13 cellular contexts compared by ENCODE assay signal in genomic region chr9:112038017-112038408, GRCh38.
DNase-seq lines count a peak whose midpoint lies in the region; ATAC-seq and TF ChIP-seq lines count a peak whose summit lies in the region.
"Had no signal": no experiment of that assay in that cellular context is flagged by ENCODE, and none has a peak within 500 bp of the region (broad histone marks: within the 10 kb centered on the region; RNA-seq: fewer than 3 reads in every experiment).

No MANE protein-coding gene starts in this region.

- in situ Hi-C loops in Panc1 (cut with HindIII; ENCODE audit: low pct_unique_long_range_greater_than_20kb, low sequenced_read_pairs) (no loop called here), GM13977 (cut with MboI; ENCODE audit: low pct_unique_long_range_greater_than_20kb, low sequenced_read_pairs, unreplicated experiment) (no loop called here)

- DNase-seq in Panc1 (ENCODE audit: low read depth, low spot score) = no peak
- no peak for DNase-seq in effector memory CD8-positive, alpha-beta T cell
- DNase-seq in amniotic stem cell (lab: John Stamatoyannopoulos, UW) = no peak
- DNase-seq in GM13977 (ENCODE audit: low spot score) = no peak
- DNase-seq in NCI-H526 treated with DMSO at 0.1 percent for 48 hours (lab: John Stamatoyannopoulos, UW) = no peak
- no peak for DNase-seq in GM19238 (ENCODE audit: insufficient read length, low spot score)
- DNase-seq: kidney, NCI-H1092, NCI-H526 had no signal

- H3K79me2 ChIP-seq in ACC112 (ENCODE audit: control insufficient read depth, insufficient read depth, low read length, unreplicated experiment) = no peaks in the 10 kb centered on the region

- CTCF ChIA-PET in Panc1 (lab: Charles Lee) = no interaction called here

- no peaks in the 10 kb centered on the region for H3K9me3 ChIP-seq in Panc1 (ENCODE audit: control insufficient read depth, insufficient read depth, low read depth, low read length)

- intact Hi-C loops in Panc1 (cut with micrococcal nuclease; ENCODE audit: unreplicated experiment) = no loop called here

- H3K36me3 ChIP-seq in ACC112 (ENCODE audit: insufficient read depth, low read length) = no peaks in the 10 kb centered on the region
- no peaks in the 10 kb centered on the region for H3K36me3 ChIP-seq in Panc1 (ENCODE audit: control insufficient read depth, insufficient read depth, low read length)
- H3K36me3 ChIP-seq: neural progenitor cell had no signal

- peaks cover 39 to 44% of the 10 kb centered on the region in 2 donors for H3K4me1 Mint-ChIP-seq in effector memory CD8-positive, alpha-beta T cell (ENCODE audit: low read depth in 2 of 2)

- no peaks in the 10 kb centered on the region for H3K9me3 Mint-ChIP-seq in effector memory CD8-positive, alpha-beta T cell

- H2AFZ ChIP-seq in ACC112 (ENCODE audit: low read length, unreplicated experiment) = no peak overlapping the region
- H2AFZ ChIP-seq: neural progenitor cell had no signal

- H3K4me1 ChIP-seq in ACC112 (ENCODE audit: control insufficient read depth, insufficient read depth, low read length, unreplicated experiment) (peaks cover 54% of the 10 kb centered on the region), Panc1 (ENCODE audit: control insufficient read depth, insufficient read depth, low read length) (peaks cover 22% of the 10 kb centered on the region)

- no TSS peak for BruUV-seq in Panc1 (replicated peaks; lab: Mats Ljungman, UMichigan)

- peak overlapping the region in 1 of 2 donors; percentile 22 for H3K27ac Mint-ChIP-seq in effector memory CD8-positive, alpha-beta T cell
- H3K27ac Mint-ChIP-seq: neural progenitor cell had no signal

- POLR2A ChIA-PET in Panc1 (lab: Charles Lee) = no interaction called here

- TF ChIP-seq CTCF in Panc1 (IDR thresholded peaks at IDR 0.05) (no peak), GM13977 (IDR thresholded peaks at IDR 0.05; ENCODE audit: extremely low read depth, insufficient read depth, missing control alignments) (no peak)

- H3K27me3 Mint-ChIP-seq in effector memory CD8-positive, alpha-beta T cell = no peaks in the 10 kb centered on the region

- H3K27me3 ChIP-seq in ACC112 (ENCODE audit: insufficient read depth, low read length) = no peaks in the 10 kb centered on the region
- H3K27me3 ChIP-seq in Panc1 (ENCODE audit: control insufficient read depth, insufficient read depth, low read length) = no peaks in the 10 kb centered on the region
- H3K27me3 ChIP-seq: neural progenitor cell had no signal

- ATAC-seq in GM18909 (IDR thresholded peaks at IDR 0.05; ENCODE audit: poor library complexity, unreplicated experiment) = peak; percentile 16
- ATAC-seq in Panc1 = no peak
- ATAC-seq in effector memory CD8-positive, alpha-beta T cell (replicated peaks) = peak; percentile 52

- H3K27ac ChIP-seq in ACC112 (ENCODE audit: low read depth, low read length) (peak overlapping the region; percentile 95), Panc1 (ENCODE audit: low read length) (peak overlapping the region; percentile 88)
- H3K27ac ChIP-seq: C4-2B, neural progenitor cell had no signal

- H3K4me3 ChIP-seq in ACC112 (ENCODE audit: low read depth, low read length) (no peak overlapping the region), Panc1 (ENCODE audit: low read depth in 2 of 2, low read length in 2 of 2) (no peak overlapping the region)
- H3K4me3 ChIP-seq: neural progenitor cell had no signal

- H3K4me3 Mint-ChIP-seq in effector memory CD8-positive, alpha-beta T cell = peak overlapping the region; percentile 15 to 50
- H3K4me3 Mint-ChIP-seq: neural progenitor cell had no signal

- H3K36me3 Mint-ChIP-seq in effector memory CD8-positive, alpha-beta T cell (ENCODE audit: insufficient read depth) = peaks cover 7% of the 10 kb centered on the region
